ENCODE assay signal across 7 cellular contexts in the genomic region with DNA sequence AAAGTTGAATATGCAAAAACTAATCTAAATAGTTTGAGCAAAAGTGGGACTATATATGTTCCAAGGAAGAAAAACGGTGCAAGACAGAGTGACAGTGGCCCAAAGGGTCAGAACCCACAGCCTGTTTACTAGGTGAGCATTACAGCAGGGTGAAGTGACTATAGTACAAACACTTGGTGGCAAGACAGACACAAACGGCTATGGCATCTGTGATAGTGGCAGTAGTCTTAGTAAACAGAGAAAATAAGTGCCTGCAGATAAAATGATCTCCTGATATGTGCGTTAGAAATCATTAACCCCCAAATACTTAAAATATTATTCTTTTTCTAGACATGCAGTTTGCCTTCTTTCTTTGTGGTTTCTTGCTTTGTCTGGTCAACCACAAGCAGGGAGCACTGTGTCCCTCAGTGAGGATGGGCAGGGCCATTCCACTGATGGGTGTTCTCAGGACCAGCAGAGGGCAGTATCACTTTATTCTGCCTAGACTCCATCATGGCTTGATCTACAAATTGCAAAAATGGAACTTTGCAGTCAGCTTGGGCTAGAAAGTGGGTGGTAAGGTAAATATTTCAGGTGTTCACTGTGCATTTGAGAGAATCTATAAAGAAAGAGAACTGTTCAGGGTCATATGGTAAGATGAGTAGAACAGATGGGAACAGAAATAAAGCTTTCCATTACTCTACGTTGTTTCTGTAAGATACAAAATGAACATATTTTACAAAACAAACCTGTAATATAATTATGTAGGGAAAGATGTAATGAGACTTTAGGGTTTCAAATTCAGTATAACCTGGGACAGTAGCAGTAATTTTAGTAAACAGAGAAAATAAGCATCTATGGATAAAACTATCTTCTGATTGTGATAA.
DNase-seq lines count a peak whose midpoint lies in the region; ATAC-seq and TF ChIP-seq lines count a peak whose summit lies in the region.

No MANE protein-coding gene starts in this region.

- H3K9ac ChIP-seq in KMS-11 = no peak overlapping the region
- no peak overlapping the region for H3K9ac ChIP-seq in smooth muscle cell (ENCODE audit: low read depth)

- peak; percentile 91 for TF ChIP-seq CTCF in GM10266 (IDR thresholded peaks at IDR 0.05; ENCODE audit: control insufficient read depth, insufficient read depth, low read depth, missing control alignments)
- TF ChIP-seq CTCF in KMS-11 (conservative IDR thresholded peaks at IDR 0.05; ENCODE audit: low read depth, low read length) = peak; percentile 96
- peak; percentile 57 for TF ChIP-seq CTCF in smooth muscle cell (IDR thresholded peaks at IDR 0.05; ENCODE audit: borderline replicate concordance, insufficient read depth, poor library complexity, severe bottlenecking)

- H3K36me3 ChIP-seq in KMS-11 (ENCODE audit: insufficient read depth) (no peaks in the 10 kb centered on the region), smooth muscle cell (ENCODE audit: low read depth) (no peaks in the 10 kb centered on the region)

- no peaks in the 10 kb centered on the region for H3K27me3 Mint-ChIP-seq in activated naive CD8-positive, alpha-beta T cell treated with anti-CD3 and anti-CD28 coated beads for 36 hours

- no peaks in the 10 kb centered on the region for H4K20me1 ChIP-seq in KMS-11 (ENCODE audit: insufficient read depth)
- H4K20me1 ChIP-seq in smooth muscle cell (ENCODE audit: low read depth) = no peaks in the 10 kb centered on the region

- ATAC-seq in GM21786 (IDR thresholded peaks at IDR 0.05; ENCODE audit: unreplicated experiment) (peak; percentile 92), right cardiac atrium (peak; percentile 83 to 91)

- H3K27me3 ChIP-seq in KMS-11 (ENCODE audit: insufficient read depth, low read depth) = no peaks in the 10 kb centered on the region
- no peaks in the 10 kb centered on the region for H3K27me3 ChIP-seq in right cardiac atrium (ENCODE audit: control insufficient read depth, insufficient read depth)
- H3K27me3 ChIP-seq in smooth muscle cell (ENCODE audit: low read depth) = no peaks in the 10 kb centered on the region

- H3K4me1 Mint-ChIP-seq in activated naive CD8-positive, alpha-beta T cell treated with anti-CD3 and anti-CD28 coated beads for 36 hours = peaks cover 37% of the 10 kb centered on the region

- peaks cover 4% of the 10 kb centered on the region for H3K36me3 Mint-ChIP-seq in activated naive CD8-positive, alpha-beta T cell treated with anti-CD3 and anti-CD28 coated beads for 36 hours

- H3K9me3 Mint-ChIP-seq in activated naive CD8-positive, alpha-beta T cell treated with anti-CD3 and anti-CD28 coated beads for 36 hours = no peaks in the 10 kb centered on the region

- peaks cover 11% of the 10 kb centered on the region for H3F3A ChIP-seq in smooth muscle cell (ENCODE audit: low read depth)

- H3K4me3 ChIP-seq in KMS-11 (IDR thresholded peaks at IDR 0.05; ENCODE audit: insufficient read depth, low read depth, low read length) = no peak overlapping the region
- H3K4me3 ChIP-seq in right cardiac atrium (ENCODE audit: low read length) = no peak overlapping the region
- no peak overlapping the region for H3K4me3 ChIP-seq in smooth muscle cell

- H3K4me2 ChIP-seq in KMS-11 (no peak overlapping the region), smooth muscle cell (no peak overlapping the region)

- H2AFZ ChIP-seq in KMS-11 (ENCODE audit: low read depth) (no peak overlapping the region), smooth muscle cell (ENCODE audit: low read depth) (no peak overlapping the region)

- H3K27ac ChIP-seq in KMS-11 (no peak overlapping the region), right cardiac atrium (ENCODE audit: low read length) (no peak overlapping the region), smooth muscle cell (ENCODE audit: low read depth) (no peak overlapping the region)

- H3K9me3 ChIP-seq in right cardiac atrium (ENCODE audit: control insufficient read depth, low read length) = no peaks in the 10 kb centered on the region
- no peaks in the 10 kb centered on the region for H3K9me3 ChIP-seq in smooth muscle cell (replicated peaks; ENCODE audit: low read depth)

- DNase-seq in GM10266 (ENCODE audit: extremely low spot score) (peak; percentile 58), SHP77 treated with DMSO at 0.1 percent for 48 hours (lab: John Stamatoyannopoulos, UW) (peak; percentile 2), right cardiac atrium (peak in 2 of 3 donors; percentile 17 to 57), smooth muscle cell (lab: John Stamatoyannopoulos, UW; ENCODE audit: unreplicated experiment) (no peak)
- DNase-seq in activated naive CD8-positive, alpha-beta T cell treated with anti-CD3 and anti-CD28 coated beads for 36 hours = peak; percentile 37

- H3K4me1 ChIP-seq in KMS-11 (ENCODE audit: low read depth, poor library complexity, severe bottlenecking) = peaks cover 9% of the 10 kb centered on the region
- H3K4me1 ChIP-seq in right cardiac atrium (ENCODE audit: control insufficient read depth, insufficient read depth, low read length) = peaks cover 5% of the 10 kb centered on the region
- peaks cover 23% of the 10 kb centered on the region for H3K4me1 ChIP-seq in smooth muscle cell (ENCODE audit: low read depth)

- H3K79me2 ChIP-seq in KMS-11 (ENCODE audit: insufficient read depth, low read depth) (no peaks in the 10 kb centered on the region), smooth muscle cell (ENCODE audit: low read depth) (peaks cover 7% of the 10 kb centered on the region)

- no peak overlapping the region for H3K27ac Mint-ChIP-seq in activated naive CD8-positive, alpha-beta T cell treated with anti-CD3 and anti-CD28 coated beads for 36 hours

- intact Hi-C loops in right cardiac atrium (cut with DNase I) = loop anchor here in 1 of 4 donors (5.0 kb wide), 1 partner anchor 445 kb away; a partner anchor contains a TSS

- WGBS in right cardiac atrium = 72% methylated on average over 4 of the region's 4 CpGs
- 65% methylated on average over 4 of the region's 4 CpGs for whole genome bisulfite sequencing in smooth muscle cell (ENCODE audit: low lambda C conversion rate)

- no peak overlapping the region for H3K4me3 Mint-ChIP-seq in activated naive CD8-positive, alpha-beta T cell treated with anti-CD3 and anti-CD28 coated beads for 36 hours
